12 cellular contexts compared by ENCODE assay signal in genomic region chr1:63817152-63817667, GRCh38. TPM values are rescaled to one million over a fixed set of nuclear protein-coding genes. Genes with fewer than 3 reads are reported as not detected.
DNase-seq lines count a peak whose midpoint lies in the region; ATAC-seq and TF ChIP-seq lines count a peak whose summit lies in the region.
"Had no signal": no experiment of that assay in that cellular context is flagged by ENCODE, and none has a peak within 500 bp of the region (broad histone marks: within the 10 kb centered on the region; RNA-seq: fewer than 3 reads in every experiment).

No MANE protein-coding gene starts in this region.

- H3K4me3 ChIP-seq in BLaER1 (no peak overlapping the region), LNCaP clone FGC (ENCODE audit: low read depth, low read length) (no peak overlapping the region), SJCRH30 (peak overlapping the region; percentile 40), uterus (no peak overlapping the region)
- H3K4me3 ChIP-seq: lower lobe of right lung, upper lobe of left lung had no signal

- ATAC-seq in activated CD4-positive, CD25-positive, alpha-beta regulatory T cell treated with anti-CD3 and anti-CD28 coated beads, Interleukin-2, amount 50 U/mL, for 24 hours, result no peak
- ATAC-seq: lower lobe of right lung had no signal

- no peak for TF ChIP-seq POLR2A in uterus (IDR thresholded peaks at IDR 0.05)

- DNase-seq in LNCaP clone FGC (ENCODE audit: low read depth), result peak; percentile 69
- peak; percentile 44 to 64 for DNase-seq in SJCRH30
- peak; percentile 90 for DNase-seq in kidney glomerular epithelial cell (lab: John Stamatoyannopoulos, UW)
- DNase-seq in uterus, result no peak
- no peak for DNase-seq in NOMO-1 treated with dmso at 0.1 percent for 144 hours (lab: John Stamatoyannopoulos, UW; ENCODE audit: unreplicated experiment)
- no peak for DNase-seq in activated gamma-delta T cell (lab: John Stamatoyannopoulos, UW)
- DNase-seq: activated CD8-positive, alpha-beta memory T cell treated with anti-CD3 and anti-CD28 coated beads, Interleukin-2, amount 50 U/mL, for 4 hours; lower lobe of right lung; NK-92 treated with Interleukin-12 subunit alpha and Interleukin-12 subunit beta, amount 100 ng/mL, for 24 hours; upper lobe of left lung had no signal

- H3K27me3 ChIP-seq in BLaER1, result no peaks in the 10 kb centered on the region
- H3K27me3 ChIP-seq in SJCRH30, result no peaks in the 10 kb centered on the region
- no peaks in the 10 kb centered on the region for H3K27me3 ChIP-seq in uterus
- H3K27me3 ChIP-seq: upper lobe of left lung had no signal

- intact Hi-C loops in uterus (cut with DNase I; ENCODE audit: low total_unique reads), result no loop called here

- peaks cover 18% of the 10 kb centered on the region for H3K9me3 ChIP-seq in BLaER1
- no peaks in the 10 kb centered on the region; the same call in 1 of the 2 replicates for H3K9me3 ChIP-seq in SJCRH30 (replicated peaks)
- no peaks in the 10 kb centered on the region for H3K9me3 ChIP-seq in uterus
- H3K9me3 ChIP-seq: lower lobe of right lung, upper lobe of left lung had no signal

- peak overlapping the region; percentile 28 for H3K4me2 ChIP-seq in BLaER1

- TF ChIP-seq CTCF in LNCaP clone FGC (IDR thresholded peaks at IDR 0.05; ENCODE audit: control insufficient read depth, extremely low read depth, insufficient read depth) (no peak), uterus (IDR thresholded peaks at IDR 0.05) (no peak)

- H3K27ac ChIP-seq in BLaER1 (no peak overlapping the region), SJCRH30 (peak overlapping the region; percentile 44; the same call in 1 of the 2 replicates), uterus (no peak overlapping the region)
- H3K27ac ChIP-seq: lower lobe of right lung, upper lobe of left lung had no signal

- no peaks in the 10 kb centered on the region for H4K20me1 ChIP-seq in BLaER1

- peaks cover 19% of the 10 kb centered on the region; the same call in 1 of the 2 replicates for H3K4me1 ChIP-seq in BLaER1
- H3K4me1 ChIP-seq in SJCRH30, result peaks cover 19% of the 10 kb centered on the region
- H3K4me1 ChIP-seq in uterus, result peaks cover 0 to 7% of the 10 kb centered on the region in 2 donors

- H3K9ac ChIP-seq in BLaER1, result no peak overlapping the region

- H3K36me3 ChIP-seq in BLaER1 (0 out of 2 replicates have a peak, but pooled peaks cover 3% of the 10 kb centered on the region), SJCRH30 (no peaks in the 10 kb centered on the region), uterus (no peaks in the 10 kb centered on the region)
- H3K36me3 ChIP-seq: lower lobe of right lung, upper lobe of left lung had no signal

RNA-seq across cellular contexts. Expression of gene ROR1, which starts 43.4 kb away (rescaled TPM):
- 4.8 and 5.5 TPM in 2 replicates for total RNA-seq in SJCRH30 (2014; rRNA removed; shearing (Covaris generic))
- total RNA-seq in uterus, result 10 to 100 TPM in 3 of 4 donors, 1 to 10 TPM in 1; 2.6 to 37.6 (median 11.5) TPM

Comparison
In these comparisons a context has a peak if more than half of its experiments do, and no peak if none do; other contexts are left out.
1. DNase-seq: peak in LNCaP clone FGC (single experiment), SJCRH30 (2 of 2) and kidney glomerular epithelial cell (single experiment); none in uterus (0 of 2), NOMO-1 treated with dmso at 0.1 percent for 144 hours (single experiment) and activated gamma-delta T cell (single experiment).